Comparison of ENCODE assay signal across 2 cellular contexts in genomic region chr4:1368421-1369090, GRCh38.
A peak's percentile ranks its signal among the peaks of the same experiment; 100 is the strongest.
TF ChIP-seq lines count a peak whose summit lies in the region.

No MANE protein-coding gene starts in this region.

TF ChIP-seq in WTC11, 78 proteins besides CTCF, POLR2A, EP300 and RAD21:
- TF ChIP-seq ZNF121 (CRISPR knock-in tag; IDR thresholded peaks at IDR 0.05) = peak; percentile 66; the same call in 1 of the 2 replicates
- no peak for TF ChIP-seq RORB (CRISPR knock-in tag; IDR thresholded peaks at IDR 0.05)
- no peak for TF ChIP-seq ARID4B (CRISPR knock-in tag; IDR thresholded peaks at IDR 0.05; ENCODE audit: borderline replicate concordance)
- no peak for TF ChIP-seq ATF2 (CRISPR knock-in tag; IDR thresholded peaks at IDR 0.05; ENCODE audit: borderline replicate concordance, low read depth)
- no peak for TF ChIP-seq GABPB1 (CRISPR knock-in tag; IDR thresholded peaks at IDR 0.05)
- no peak for TF ChIP-seq NFYB (CRISPR knock-in tag; conservative IDR thresholded peaks at IDR 0.05; ENCODE audit: low read depth)
- no peak for TF ChIP-seq NR3C1 (CRISPR knock-in tag; conservative IDR thresholded peaks at IDR 0.05; ENCODE audit: low read depth)
- TF ChIP-seq ZNF512 (CRISPR knock-in tag; IDR thresholded peaks at IDR 0.05; ENCODE audit: borderline replicate concordance) = no peak
- no peak for TF ChIP-seq AR (CRISPR knock-in tag; IDR thresholded peaks at IDR 0.05)

TF ChIP-seq in HepG2, 621 proteins besides CTCF, POLR2A, EP300 and RAD21:
- TF ChIP-seq AGO2 (optimal IDR thresholded peaks at IDR 0.05; ENCODE audit: low read depth, low read length) = peak; percentile 70
- no peak for TF ChIP-seq ZGPAT (CRISPR knock-in tag; IDR thresholded peaks at IDR 0.05)
- TF ChIP-seq PAWR (CRISPR knock-in tag; IDR thresholded peaks at IDR 0.05; ENCODE audit: borderline replicate concordance) = no peak
- TF ChIP-seq ZNF670 (CRISPR knock-in tag; IDR thresholded peaks at IDR 0.05; ENCODE audit: borderline replicate concordance) = no peak
- TF ChIP-seq ZBTB33 (CRISPR knock-in tag; IDR thresholded peaks at IDR 0.05) = peak; percentile 81
